ENCODE assay signal across 2 cellular contexts in the genomic region with DNA sequence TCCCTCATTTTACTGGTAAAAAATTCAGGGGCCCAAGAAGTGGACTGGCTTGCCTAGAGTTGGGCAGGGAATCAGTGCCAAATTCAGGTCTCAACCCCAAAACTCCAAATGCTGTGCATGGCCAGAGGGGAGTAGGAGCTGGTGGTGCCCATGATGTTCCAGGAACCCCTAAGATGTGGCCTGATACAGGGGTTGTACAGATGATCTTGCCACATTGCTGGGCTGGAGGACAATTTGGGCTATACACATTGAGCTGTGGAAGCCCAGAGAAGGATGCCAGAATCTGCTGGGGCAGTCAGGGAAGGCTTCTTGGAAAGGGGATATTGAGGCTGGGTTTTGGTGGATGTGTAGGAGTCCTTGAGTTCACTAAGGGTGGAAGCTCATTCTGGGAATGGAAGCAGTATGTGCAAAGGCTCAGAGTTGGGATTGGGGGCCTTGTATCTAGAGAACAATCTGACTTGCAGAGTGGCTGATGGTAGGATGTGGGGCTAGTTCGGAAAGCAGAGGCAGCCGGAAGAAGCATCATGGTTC.
TF ChIP-seq lines count a peak whose summit lies in the region.

No MANE protein-coding gene starts in this region.

TF ChIP-seq in SK-N-SH treated with all-trans-retinoic acid at 6 μM for 48 hours, 23 proteins besides CTCF, POLR2A, EP300 and RAD21:
- TF ChIP-seq ZFP3 (CRISPR knock-in tag; IDR thresholded peaks at IDR 0.05) = peak; percentile 95
- no peak for TF ChIP-seq ZFP30 (CRISPR knock-in tag; IDR thresholded peaks at IDR 0.05)
- no peak for TF ChIP-seq RARB (CRISPR knock-in tag; IDR thresholded peaks at IDR 0.05)

TF ChIP-seq in SK-N-SH, 30 proteins besides CTCF, POLR2A, EP300 and RAD21:
- TF ChIP-seq SMC3 (IDR thresholded peaks at IDR 0.05; ENCODE audit: low read depth, low read length) = no peak
- TF ChIP-seq FOXJ3 (CRISPR knock-in tag; IDR thresholded peaks at IDR 0.05) = no peak
- TF ChIP-seq GABPA (IDR thresholded peaks at IDR 0.05; ENCODE audit: low read depth) = no peak
- no peak for TF ChIP-seq FOSL2 (IDR thresholded peaks at IDR 0.05; ENCODE audit: borderline replicate concordance, low read depth)
- TF ChIP-seq MEF2A (IDR thresholded peaks at IDR 0.05; ENCODE audit: borderline replicate concordance, low read depth) = no peak
- TF ChIP-seq POLR2AphosphoS5 (IDR thresholded peaks at IDR 0.05; ENCODE audit: low read depth, low read length) = no peak
- TF ChIP-seq ELF1 (IDR thresholded peaks at IDR 0.05) = no peak
- TF ChIP-seq, protein P1, sequence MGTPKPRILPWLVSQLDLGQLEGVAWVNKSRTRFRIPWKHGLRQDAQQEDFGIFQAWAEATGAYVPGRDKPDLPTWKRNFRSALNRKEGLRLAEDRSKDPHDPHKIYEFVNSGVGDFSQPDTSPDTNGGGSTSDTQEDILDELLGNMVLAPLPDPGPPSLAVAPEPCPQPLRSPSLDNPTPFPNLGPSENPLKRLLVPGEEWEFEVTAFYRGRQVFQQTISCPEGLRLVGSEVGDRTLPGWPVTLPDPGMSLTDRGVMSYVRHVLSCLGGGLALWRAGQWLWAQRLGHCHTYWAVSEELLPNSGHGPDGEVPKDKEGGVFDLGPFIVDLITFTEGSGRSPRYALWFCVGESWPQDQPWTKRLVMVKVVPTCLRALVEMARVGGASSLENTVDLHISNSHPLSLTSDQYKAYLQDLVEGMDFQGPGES (IDR thresholded peaks at IDR 0.05; ENCODE audit: low read depth, low read length) = no peak
- no peak for TF ChIP-seq GATA2 (CRISPR knock-in tag; IDR thresholded peaks at IDR 0.05)
- TF ChIP-seq RCOR1 (IDR thresholded peaks at IDR 0.05; ENCODE audit: low read length) = no peak
- TF ChIP-seq EZH2phosphoT487 (IDR thresholded peaks at IDR 0.05; ENCODE audit: borderline replicate concordance, low read depth) = no peak
